In the genomic region with DNA sequence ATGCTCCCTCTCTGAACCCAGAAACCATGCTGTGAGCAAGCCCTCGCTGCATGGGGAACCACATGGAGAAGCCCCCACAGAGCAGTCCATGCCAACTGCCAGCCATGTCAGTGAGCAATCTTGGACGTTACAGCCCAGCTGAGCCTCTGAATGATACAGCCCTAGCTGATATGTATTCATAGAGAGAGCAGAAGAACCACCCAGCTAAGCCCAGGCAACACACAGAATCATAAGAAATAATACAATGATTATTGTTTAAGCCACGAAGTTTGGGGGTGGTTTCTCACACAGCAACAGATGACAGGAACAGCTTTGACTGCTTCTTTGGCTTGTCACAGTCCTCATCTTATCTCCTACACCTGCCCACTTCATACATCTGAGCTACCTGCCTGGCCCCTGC, we compare ENCODE assay signal across 40 cellular contexts. TPM values are rescaled to one million over a fixed set of nuclear protein-coding genes. Genes with fewer than 3 reads are reported as not detected.
"Had no signal": no experiment of that assay in that cellular context is flagged by ENCODE, and none has a peak within 500 bp of the region (broad histone marks: within the 10 kb centered on the region; RNA-seq: fewer than 3 reads in every experiment).

No MANE protein-coding gene starts in this region.

- H3K27ac Mint-ChIP-seq: activated naive CD4-positive, alpha-beta T cell treated with anti-CD3 and anti-CD28 coated beads for 36 hours; activated naive CD4-positive, alpha-beta T cell treated with anti-CD3 and anti-CD28 coated beads, Interleukin-2, amount 10 ng/mL, durations not matched to agents 7 days and 5 days; activated naive CD4-positive, alpha-beta T cell treated with anti-CD3 and anti-CD28 coated beads, Interleukin-2, amount 50 U/mL, for 24 hours; activated naive CD4-positive, alpha-beta T cell treated with anti-CD3 and anti-CD28 coated beads, Interleukin-2, amount 50 U/mL, for 72 hours; activated naive CD8-positive, alpha-beta T cell; activated naive CD8-positive, alpha-beta T cell treated with anti-CD3 and anti-CD28 coated beads for 36 hours; activated naive CD8-positive, alpha-beta T cell treated with anti-CD3 and anti-CD28 coated beads, Interleukin-2, amount 10 ng/mL, durations not matched to agents 7 days and 5 days; activated naive CD8-positive, alpha-beta T cell treated with anti-CD3 and anti-CD28 coated beads, Interleukin-2, amount 50 U/mL, for 24 hours; activated T-cell treated with anti-CD3 and anti-CD28 coated beads, Interleukin-2, amount 50 U/mL, for 24 hours; activated T-cell treated with anti-CD3 and anti-CD28 coated beads, Interleukin-2, amount 50 U/mL, for 72 hours; activated T-helper 1 cell treated with anti-CD3 and anti-CD28 coated beads, Interleukin-12 subunit alpha, Interleukin-12 subunit beta, Interleukin-2, Interleukin-4 antibody, amounts not matched to agents 30 ng/mL and 10 ng/mL and 1 ng/mL, durations not matched to agents 14 hours and 24 hours and 36 hours; activated T-helper 17 cell treated with anti-CD3 and anti-CD28 coated beads, Interleukin-2, amount 50 U/mL, for 72 hours; activated T-helper 2 cell treated with anti-CD3 and anti-CD28 coated beads, Interferon-gamma antibody, Interleukin-2, Interleukin-4, amounts not matched to agents 10 μg/mL and 5 μg/mL and 100 μg/mL, durations not matched to agents 14 hours and 24 hours and 36 hours; brain had no signal

- H3K27me3 Mint-ChIP-seq: activated naive CD4-positive, alpha-beta T cell treated with anti-CD3 and anti-CD28 coated beads, Interleukin-2, amount 50 U/mL, for 24 hours; activated naive CD8-positive, alpha-beta T cell; activated naive CD8-positive, alpha-beta T cell treated with anti-CD3 and anti-CD28 coated beads for 36 hours; activated naive CD8-positive, alpha-beta T cell treated with anti-CD3 and anti-CD28 coated beads, Interleukin-2, amount 50 U/mL, for 24 hours; activated T-cell treated with anti-CD3 and anti-CD28 coated beads, Interleukin-2, amount 50 U/mL, for 24 hours; activated T-helper 17 cell treated with anti-CD3 and anti-CD28 coated beads, Interleukin-2, amount 50 U/mL, for 72 hours; central memory CD8-positive, alpha-beta T cell had no signal

- H3K4me3 Mint-ChIP-seq: activated naive CD4-positive, alpha-beta T cell treated with anti-CD3 and anti-CD28 coated beads for 36 hours; activated naive CD4-positive, alpha-beta T cell treated with anti-CD3 and anti-CD28 coated beads, Interleukin-2, amount 10 ng/mL, durations not matched to agents 7 days and 5 days; activated naive CD4-positive, alpha-beta T cell treated with anti-CD3 and anti-CD28 coated beads, Interleukin-2, amount 50 U/mL, for 24 hours; activated naive CD8-positive, alpha-beta T cell; activated naive CD8-positive, alpha-beta T cell treated with anti-CD3 and anti-CD28 coated beads for 36 hours; activated naive CD8-positive, alpha-beta T cell treated with anti-CD3 and anti-CD28 coated beads, Interleukin-2, amount 10 ng/mL, durations not matched to agents 7 days and 5 days; activated naive CD8-positive, alpha-beta T cell treated with anti-CD3 and anti-CD28 coated beads, Interleukin-2, amount 50 U/mL, for 24 hours; activated T-cell treated with anti-CD3 and anti-CD28 coated beads, Interleukin-2, amount 50 U/mL, for 24 hours; activated T-cell treated with anti-CD3 and anti-CD28 coated beads, Interleukin-2, amount 50 U/mL, for 4 hours; activated T-cell treated with anti-CD3 and anti-CD28 coated beads, Interleukin-2, amount 50 U/mL, for 72 hours; activated T-helper 1 cell treated with anti-CD3 and anti-CD28 coated beads, Interleukin-12 subunit alpha, Interleukin-12 subunit beta, Interleukin-2, Interleukin-4 antibody, amounts not matched to agents 30 ng/mL and 10 ng/mL and 1 ng/mL, durations not matched to agents 14 hours and 24 hours and 36 hours; activated T-helper 17 cell treated with anti-CD3 and anti-CD28 coated beads, Interleukin-2, amount 50 U/mL, for 72 hours; brain; central memory CD8-positive, alpha-beta T cell had no signal

- H3K27me3 ChIP-seq: adrenal gland, ascending aorta, body of pancreas, brain microvascular endothelial cell, breast epithelium, cardiac muscle cell had no signal

- H3K9me3 ChIP-seq: adrenal gland, body of pancreas had no signal

- FAIRE-seq: astrocyte, bronchial epithelial cell had no signal

- H3K36me3 ChIP-seq: adrenal gland, ascending aorta, brain microvascular endothelial cell, breast epithelium, cardiac muscle cell had no signal

- DNase-seq: activated effector memory CD4-positive, alpha-beta T cell treated with anti-CD3 and anti-CD28 coated beads, Interleukin-2, amount 50 U/mL, for 16 hours; activated effector memory CD4-positive, alpha-beta T cell treated with Interleukin-2 at 50 U/mL for 16 hours; activated gamma-delta T cell; activated gamma-delta T cell treated with Interleukin-2 at 50 U/mL for 16 hours; activated naive CD4-positive, alpha-beta T cell; activated naive CD4-positive, alpha-beta T cell treated with anti-CD3 and anti-CD28 coated beads for 36 hours; activated naive CD4-positive, alpha-beta T cell treated with anti-CD3 and anti-CD28 coated beads, Interleukin-2, amount 10 ng/mL, durations not matched to agents 7 days and 5 days; activated naive CD4-positive, alpha-beta T cell treated with anti-CD3 and anti-CD28 coated beads, Interleukin-2, amount 50 U/mL, for 16 hours; activated naive CD4-positive, alpha-beta T cell treated with Interleukin-2 at 50 U/mL for 16 hours; activated naive CD8-positive, alpha-beta T cell treated with anti-CD3 and anti-CD28 coated beads for 36 hours; activated naive CD8-positive, alpha-beta T cell treated with anti-CD3 and anti-CD28 coated beads, Interleukin-2, amount 10 ng/mL, durations not matched to agents 7 days and 5 days; activated naive CD8-positive, alpha-beta T cell treated with anti-CD3 and anti-CD28 coated beads, Interleukin-2, amount 50 U/mL, for 24 hours; activated T-cell treated with anti-CD3 and anti-CD28 coated beads for 4 hours; activated T-cell treated with anti-CD3 and anti-CD28 coated beads, Interleukin-2, amount 50 U/mL, for 1 hour; activated T-cell treated with anti-CD3 and anti-CD28 coated beads, Interleukin-2, amount 50 U/mL, for 24 hours; activated T-cell treated with anti-CD3 and anti-CD28 coated beads, Interleukin-2, amount 50 U/mL, for 4 hours; activated T-cell treated with anti-CD3 and anti-CD28 coated beads, Interleukin-2, amount 50 U/mL, for 48 hours; activated T-cell treated with anti-CD3 and anti-CD28 coated beads, Interleukin-2, amount 50 U/mL, for 72 hours; adrenal gland; amniotic stem cell; amygdala; anterior cingulate cortex; body of pancreas; brain microvascular endothelial cell; caudate nucleus; central memory CD4-positive, alpha-beta T cell; cerebellar nuclear complex had no signal

- H3K36me3 Mint-ChIP-seq: brain had no signal

- ATAC-seq: activated naive CD4-positive, alpha-beta T cell treated with anti-CD3 and anti-CD28 coated beads, Interleukin-2, amount 50 U/mL, for 72 hours; activated naive CD8-positive, alpha-beta T cell treated with anti-CD3 and anti-CD28 coated beads, Interleukin-2, amount 50 U/mL, for 24 hours; activated T-cell treated with anti-CD3 and anti-CD28 coated beads, Interleukin-2, amount 50 U/mL, for 4 hours; activated T-cell treated with anti-CD3 and anti-CD28 coated beads, Interleukin-2, amount 50 U/mL, for 72 hours; activated T-helper 17 cell treated with anti-CD3 and anti-CD28 coated beads, Interleukin-2, amount 50 U/mL, for 72 hours; body of pancreas had no signal

- H3K4me1 ChIP-seq: adrenal gland, ascending aorta, body of pancreas, breast epithelium had no signal

- H3K27ac ChIP-seq: adrenal gland, ascending aorta, body of pancreas, brain microvascular endothelial cell, breast epithelium, cardiac muscle cell had no signal

- H3K4me3 ChIP-seq: adrenal gland, ascending aorta, body of pancreas, breast epithelium, cardiac muscle cell had no signal

RNA-seq across cellular contexts. Expression of a gene that starts 32.5 kb away (rescaled TPM):
- polyA plus RNA-seq: cardiac muscle cell had no signal
